Comparison of ENCODE assay signal across 8 cellular contexts in the genomic region with DNA sequence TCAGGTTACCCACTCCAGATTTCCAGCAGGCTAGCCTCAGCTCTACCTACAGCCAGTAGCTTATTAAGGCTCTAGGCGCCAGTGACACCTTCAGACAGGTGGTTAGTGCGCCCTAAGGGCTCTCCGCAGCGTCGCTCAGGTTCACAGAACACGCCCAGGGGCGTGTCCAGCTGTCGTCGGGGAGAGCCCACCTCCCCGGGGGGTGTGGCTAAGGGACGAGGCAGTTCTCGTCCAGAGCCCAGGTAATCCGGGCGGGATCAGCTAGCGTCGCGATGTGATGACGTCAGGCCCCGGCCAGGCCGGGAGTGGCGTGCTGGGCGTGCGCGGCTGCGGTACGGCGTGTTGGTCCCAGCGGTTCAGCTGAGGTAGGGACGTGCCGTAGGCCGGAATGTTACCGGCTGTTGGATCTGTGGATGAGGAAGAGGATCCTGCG. TPM values are rescaled to one million over a fixed set of nuclear protein-coding genes. Genes with fewer than 3 reads are reported as not detected.
DNase-seq lines count a peak whose midpoint lies in the region; ATAC-seq and TF ChIP-seq lines count a peak whose summit lies in the region.
"Not testable (repeated sequence)": the region's sequence is repeated elsewhere in the genome, so short reads cannot be mapped to it uniquely, and the experiment has no call there.

A gene (plus strand): TSS at position 340 of the 433 bp plus-strand sequence. CDS start 49 bp downstream, at position 389.

- CTCF ChIA-PET in CD4-positive, alpha-beta T cell (lab: Charles Lee), result not testable (repeated sequence)

- H3K9me3 Mint-ChIP-seq in CD4-positive, alpha-beta T cell; T-helper 2 cell treated with Interferon-gamma antibody and Interleukin-4, amounts not matched to agents 5 μg/mL and 100 μg/mL, for 36 hours: not testable (repeated sequence)

- H3K4me3 Mint-ChIP-seq in CD4-positive, alpha-beta T cell, result peak within 1 kb of the TSS; percentile 76
- peak within 1 kb of the TSS; percentile 80 for H3K4me3 Mint-ChIP-seq in T-helper 2 cell treated with Interferon-gamma antibody and Interleukin-4, amounts not matched to agents 5 μg/mL and 100 μg/mL, for 36 hours

- not testable (repeated sequence) for H3K9me3 ChIP-seq in CD4-positive, alpha-beta T cell (ENCODE audit: control insufficient read depth, low read length); HUES48 (ENCODE audit: control insufficient read depth, insufficient read depth, low read length)

- peak within 1 kb of the TSS; percentile 48 for H3K4me3 ChIP-seq in HUES48 (ENCODE audit: low read depth, low read length)

- in situ Hi-C loops in endometrial microvascular endothelial cells (cut with HindIII; ENCODE audit: inconsistent ontology term, low pct_unique_long_range_greater_than_20kb, low sequenced_read_pairs), result not testable (repeated sequence)

- POLR2A ChIA-PET in CD4-positive, alpha-beta T cell (lab: Charles Lee), result not testable (repeated sequence)

- H3K36me3 ChIP-seq in HUES48 (ENCODE audit: control insufficient read depth, insufficient read depth, low read length), result not testable (repeated sequence)

- TF ChIP-seq CTCF in CD4-positive, alpha-beta T cell (IDR thresholded peaks at IDR 0.05), result not testable (repeated sequence)

- intact Hi-C loops in CD4-positive, alpha-beta T cell (cut with DNase I, micrococcal nuclease), result not testable (repeated sequence)

- H3K27me3 ChIP-seq in CD4-positive, alpha-beta T cell (ENCODE audit: control insufficient read depth, insufficient read depth, low read length); HUES48 (ENCODE audit: control insufficient read depth, insufficient read depth, low read length): not testable (repeated sequence)

- not testable (repeated sequence) for ATAC-seq in CD4-positive, alpha-beta T cell (ENCODE audit: poor library complexity)

- H3K4me1 Mint-ChIP-seq in CD4-positive, alpha-beta T cell (ENCODE audit: low read depth); T-helper 2 cell treated with Interferon-gamma antibody and Interleukin-4, amounts not matched to agents 5 μg/mL and 100 μg/mL, for 36 hours (ENCODE audit: low read depth): not testable (repeated sequence)

- peak within 1 kb of the TSS; percentile 76 for H3K27ac Mint-ChIP-seq in CD4-positive, alpha-beta T cell
- peak within 1 kb of the TSS; percentile 89 for H3K27ac Mint-ChIP-seq in T-helper 2 cell treated with Interferon-gamma antibody and Interleukin-4, amounts not matched to agents 5 μg/mL and 100 μg/mL, for 36 hours

- not testable (repeated sequence) for H3K27ac ChIP-seq in CD4-positive, alpha-beta T cell (ENCODE audit: low read depth, low read length); HUES48 (ENCODE audit: low read depth, low read length)

- H3K27me3 Mint-ChIP-seq in CD4-positive, alpha-beta T cell; T-helper 2 cell treated with Interferon-gamma antibody and Interleukin-4, amounts not matched to agents 5 μg/mL and 100 μg/mL, for 36 hours (ENCODE audit: low read depth): not testable (repeated sequence)

- H3K4me1 ChIP-seq in HUES48 (ENCODE audit: control insufficient read depth, insufficient read depth, low read length), result not testable (repeated sequence)

- peak; percentile 37 to 73 (median 62) for DNase-seq in CD4-positive, alpha-beta T cell
- DNase-seq in T-helper 2 cell treated with Interferon-gamma antibody and Interleukin-4, amounts not matched to agents 5 μg/mL and 100 μg/mL, for 36 hours (ENCODE audit: low spot score), result peak; percentile 59
- DNase-seq in activated naive CD4-positive, alpha-beta T cell treated with Interleukin-2 at 50 U/mL for 16 hours, result peak; percentile 65
- DNase-seq in islet precursor cell (peak; percentile 71), pons (ENCODE audit: low spot score) (peak; percentile 11)
- DNase-seq in stimulated activated CD8-positive, alpha-beta memory T cell treated with anti-CD3 and anti-CD28 coated beads, Interleukin-4, amount 100 ng/mL, for 24 hours (ENCODE audit: low read depth), result peak; percentile 35

- not testable (repeated sequence) for H3K9ac ChIP-seq in HUES48 (ENCODE audit: low read depth, low read length)

- not testable (repeated sequence) for H3K36me3 Mint-ChIP-seq in CD4-positive, alpha-beta T cell (ENCODE audit: low read depth); T-helper 2 cell treated with Interferon-gamma antibody and Interleukin-4, amounts not matched to agents 5 μg/mL and 100 μg/mL, for 36 hours (ENCODE audit: low read depth)

RNA-seq across cellular contexts. Expression of the gene that starts here (rescaled TPM):
- total RNA-seq in CD4-positive, alpha-beta T cell, result 10 to 100 TPM; 39.2 to 41.2 TPM
- total RNA-seq in endometrial microvascular endothelial cells (ENCODE audit: inconsistent ontology term), result 26.4 TPM

Comparison
In these comparisons a context has a peak if more than half of its experiments do, and no peak if none do; other contexts are left out.
1. DNase-seq: peak in every context shown above with its lines; median percentile 71 in islet precursor cell; 65 in activated naive CD4-positive, alpha-beta T cell treated with Interleukin-2 at 50 U/mL for 16 hours; 62 in CD4-positive, alpha-beta T cell; 59 in T-helper 2 cell treated with Interferon-gamma antibody and Interleukin-4, amounts not matched to agents 5 μg/mL and 100 μg/mL, for 36 hours; 35 in stimulated activated CD8-positive, alpha-beta memory T cell treated with anti-CD3 and anti-CD28 coated beads, Interleukin-4, amount 100 ng/mL, for 24 hours; 11 in pons.